Comparison of ENCODE assay signal across 9 cellular contexts in genomic region chr11:130601141-130601540, GRCh38.
DNase-seq lines count a peak whose midpoint lies in the region; ATAC-seq, FAIRE-seq and TF ChIP-seq lines count a peak whose summit lies in the region.
"Had no signal": no experiment of that assay in that cellular context is flagged by ENCODE, and none has a peak within 500 bp of the region (broad histone marks: within the 10 kb centered on the region; RNA-seq: fewer than 3 reads in every experiment).

No MANE protein-coding gene starts in this region.

- SMC1A ChIA-PET in GM12878 (lab: Charles Lee; ENCODE audit: uncharacterized antibody, unreplicated experiment): no interaction called here

- H3K9me3 Mint-ChIP-seq in activated CD8-positive, alpha-beta T cell treated with anti-CD3 and anti-CD28 coated beads, Interleukin-2, amount 10 ng/mL, durations not matched to agents 7 days and 5 days (ENCODE audit: insufficient read depth): no peaks in the 10 kb centered on the region

- no peak overlapping the region for H3K4me3 Mint-ChIP-seq in activated CD8-positive, alpha-beta T cell treated with anti-CD3 and anti-CD28 coated beads, Interleukin-2, amount 10 ng/mL, durations not matched to agents 7 days and 5 days

- H3K4me3 ChIP-seq in GM23248 (no peak overlapping the region), GM12878 (no peak overlapping the region), gastrocnemius medialis (no peak overlapping the region), PC-3 (ENCODE audit: low read length) (no peak overlapping the region)

- TF ChIP-seq EP300 in GM12878 (IDR thresholded peaks at IDR 0.05; ENCODE audit: borderline replicate concordance in 1 of 2, control insufficient read depth in 1 of 2, low read depth in 2 of 2, low read length in 2 of 2): no peak

- H3K4me2 ChIP-seq in GM23248 (ENCODE audit: unreplicated experiment) (no peak overlapping the region), GM12878 (ENCODE audit: control insufficient read depth, insufficient read depth) (no peak overlapping the region), PC-3 (ENCODE audit: low read length) (no peak overlapping the region)

- TF ChIP-seq POLR2A in GM12878 (IDR thresholded peaks at IDR 0.05; ENCODE audit: low read depth, low read length) (no peak), gastrocnemius medialis (IDR thresholded peaks at IDR 0.05) (no peak)

- 38 to 51% methylated on average over 8 of the region's 8 CpGs for WGBS in GM23248 (ENCODE audit: low coverage in 1 of 2, low lambda C conversion rate in 2 of 2, missing lambda C conversion rate in 2 of 2), 2 experiments
- 24% methylated on average over 8 of the region's 8 CpGs for WGBS in GM12878 (ENCODE audit: insufficient coverage, insufficient replicate concordance, low lambda C conversion rate, missing lambda C conversion rate)

- TF ChIP-seq CTCF in GM12878 (IDR thresholded peaks at IDR 0.05 in 2 of 3, conservative IDR thresholded peaks at IDR 0.05 in 1 of 3; ENCODE audit: control insufficient read depth in 2 of 3, extremely low read depth in 1 of 3, insufficient read depth in 1 of 3, low read depth in 3 of 3, low read length in 3 of 3) (no peak), gastrocnemius medialis (IDR thresholded peaks at IDR 0.05 in 4 of 5, conservative IDR thresholded peaks at IDR 0.05 in 1 of 5) (no peak), PC-3 (conservative IDR thresholded peaks at IDR 0.05; ENCODE audit: low read depth, low read length) (no peak)

- H3F3A ChIP-seq in GM23248 (ENCODE audit: insufficient read depth) (peaks cover 5% of the 10 kb centered on the region; the same call in 1 of the 2 replicates), PC-3 (ENCODE audit: low read length, unreplicated experiment) (no peaks in the 10 kb centered on the region)

- intact Hi-C loops in GM12878 (cut with micrococcal nuclease; ENCODE audit: unreplicated experiment) (no loop called here), gastrocnemius medialis (cut with DNase I; ENCODE audit: low total_unique reads) (no loop called here), PC-3 (cut with micrococcal nuclease) (no loop called here)

- H3K27ac Mint-ChIP-seq in activated CD8-positive, alpha-beta T cell treated with anti-CD3 and anti-CD28 coated beads, Interleukin-2, amount 10 ng/mL, durations not matched to agents 7 days and 5 days: no peak overlapping the region

- H3K9me3 ChIP-seq in GM23248 (ENCODE audit: low read depth) (no peaks in the 10 kb centered on the region), GM12878 (replicated peaks; ENCODE audit: control insufficient read depth, insufficient read depth, low read length) (no peaks in the 10 kb centered on the region), gastrocnemius medialis (no peaks in the 10 kb centered on the region), PC-3 (ENCODE audit: low read length) (no peaks in the 10 kb centered on the region)

- H3K4me1 ChIP-seq in GM23248 (ENCODE audit: insufficient read depth) (peaks cover 12% of the 10 kb centered on the region; the same call in 1 of the 2 replicates), GM12878 (ENCODE audit: control insufficient read depth, insufficient read depth, low read length) (no peaks in the 10 kb centered on the region), gastrocnemius medialis (peaks cover 0 to 4% of the 10 kb centered on the region in 2 donors), PC-3 (ENCODE audit: insufficient read depth, low read length) (peaks cover 2% of the 10 kb centered on the region)

- FAIRE-seq in GM12878 (lab: Jason Lieb, UNC): no peak

- no peaks in the 10 kb centered on the region for H3K27me3 ChIP-seq in GM23248 (replicated peaks; ENCODE audit: insufficient read depth)
- H3K27me3 ChIP-seq in GM12878 (replicated peaks in 1 of 2; ENCODE audit: control insufficient read depth in 2 of 2, insufficient read depth in 2 of 2, low read length in 1 of 2): no peaks in the 10 kb centered on the region
- H3K27me3 ChIP-seq in gastrocnemius medialis: no peaks in the 10 kb centered on the region
- no peaks in the 10 kb centered on the region for H3K27me3 ChIP-seq in PC-3 (ENCODE audit: low read length)

- no peaks in the 10 kb centered on the region for H3K9me2 ChIP-seq in GM23248 (ENCODE audit: insufficient read depth)
- H3K9me2 ChIP-seq in PC-3 (replicated peaks; ENCODE audit: low read length): no peaks in the 10 kb centered on the region

- no peaks in the 10 kb centered on the region for H3K4me1 Mint-ChIP-seq in activated CD8-positive, alpha-beta T cell treated with anti-CD3 and anti-CD28 coated beads, Interleukin-2, amount 10 ng/mL, durations not matched to agents 7 days and 5 days (ENCODE audit: low read depth)

- H3K36me3 Mint-ChIP-seq in activated CD8-positive, alpha-beta T cell treated with anti-CD3 and anti-CD28 coated beads, Interleukin-2, amount 10 ng/mL, durations not matched to agents 7 days and 5 days (ENCODE audit: low read depth): no peaks in the 10 kb centered on the region

- POLR2A ChIA-PET in GM12878 (lab: Charles Lee) (no interaction called here), PC-3 (lab: Charles Lee; ENCODE audit: unreplicated experiment) (no interaction called here)
- POLR2A ChIA-PET in activated CD8-positive, alpha-beta T cell treated with anti-CD3 and anti-CD28 coated beads, Interleukin-2, amount 10 ng/mL, durations not matched to agents 7 days and 5 days (lab: Charles Lee): no interaction called here

- H3K79me2 ChIP-seq in GM23248 (ENCODE audit: insufficient read depth) (no peaks in the 10 kb centered on the region), GM12878 (ENCODE audit: control insufficient read depth, insufficient read depth, low read length) (no peaks in the 10 kb centered on the region), PC-3 (ENCODE audit: low read length) (no peaks in the 10 kb centered on the region)

- H3K9ac ChIP-seq in GM23248: no peak overlapping the region
- H3K9ac ChIP-seq in GM12878 (ENCODE audit: control insufficient read depth, insufficient read depth, low read length): no peak overlapping the region
- H3K9ac ChIP-seq in PC-3 (ENCODE audit: low read length): no peak overlapping the region

- ATAC-seq in GM12878: peak; percentile 61
- ATAC-seq in gastrocnemius medialis: peak; percentile 71
- ATAC-seq in GM21529 (IDR thresholded peaks at IDR 0.05; ENCODE audit: unreplicated experiment): no peak
- ATAC-seq in PC-3: no peak
- no peak for ATAC-seq in activated CD8-positive, alpha-beta T cell treated with anti-CD3 and anti-CD28 coated beads, Interleukin-2, amount 10 ng/mL, durations not matched to agents 7 days and 5 days

- H4K20me1 ChIP-seq in GM23248 (ENCODE audit: insufficient read depth) (no peaks in the 10 kb centered on the region), GM12878 (ENCODE audit: control insufficient read depth, insufficient read depth) (no peaks in the 10 kb centered on the region), PC-3 (ENCODE audit: low read length) (no peaks in the 10 kb centered on the region)

- H3K36me3 ChIP-seq in GM23248 (ENCODE audit: low read depth) (no peaks in the 10 kb centered on the region), GM12878 (ENCODE audit: control insufficient read depth in 2 of 2, insufficient read depth in 2 of 2, low read length in 1 of 2) (no peaks in the 10 kb centered on the region), gastrocnemius medialis (no peaks in the 10 kb centered on the region), PC-3 (ENCODE audit: low read depth, low read length) (no peaks in the 10 kb centered on the region)

- TF ChIP-seq RAD21 in GM12878 (IDR thresholded peaks at IDR 0.05; ENCODE audit: insufficient read depth, low read depth, low read length): no peak

- in situ Hi-C loops in GM23248 (cut with MboI) (no loop called here), GM12878 (cut with MboI) (no loop called here), gastrocnemius medialis (cut with MboI; ENCODE audit: low sequenced_read_pairs in 4 of 4) (no loop called here)

- BruUV-seq in GM12878 (replicated peaks; lab: Mats Ljungman, UMichigan): no TSS peak
- BruUV-seq in PC-3 (replicated peaks; lab: Mats Ljungman, UMichigan): no TSS peak

- DNase-seq in GM23248 (peak; percentile 64), GM12878 (ENCODE audit: low read depth, low spot score) (no peak), iPS-NIHi7 (ENCODE audit: extremely low spot score) (peak; percentile 81), gastrocnemius medialis (peak; percentile 60 to 76), DMS79 treated with DMSO at 0.1 percent for 48 hours (lab: John Stamatoyannopoulos, UW) (no peak), PC-3 (no peak)
- DNase-seq in activated CD8-positive, alpha-beta T cell treated with anti-CD3 and anti-CD28 coated beads, Interleukin-2, amount 10 ng/mL, durations not matched to agents 7 days and 5 days: no peak
- DNase-seq: NCI-H446 had no signal

- RAD21 ChIA-PET in GM12878 (lab: Charles Lee; ENCODE audit: unreplicated experiment): no interaction called here

- H3K27ac ChIP-seq in GM23248 (no peak overlapping the region), GM12878 (ENCODE audit: control insufficient read depth, insufficient read depth) (no peak overlapping the region), gastrocnemius medialis (peak overlapping the region in 3 of 4 donors; percentile 17 to 43 (median 41)), PC-3 (ENCODE audit: low read length) (no peak overlapping the region)

- H2AFZ ChIP-seq in GM23248 (peak overlapping the region; percentile 38; the same call in 1 of the 2 replicates), GM12878 (ENCODE audit: control insufficient read depth, low read depth, low read length) (no peak overlapping the region), PC-3 (ENCODE audit: low read length) (no peak overlapping the region)

- CTCF ChIA-PET in GM12878 (lab: Yijun Ruan, JAX): no interaction called here
- CTCF ChIA-PET in PC-3 (lab: Charles Lee): no interaction called here
- CTCF ChIA-PET in activated CD8-positive, alpha-beta T cell treated with anti-CD3 and anti-CD28 coated beads, Interleukin-2, amount 10 ng/mL, durations not matched to agents 7 days and 5 days (lab: Charles Lee): no interaction called here

- no peaks in the 10 kb centered on the region for H3K27me3 Mint-ChIP-seq in activated CD8-positive, alpha-beta T cell treated with anti-CD3 and anti-CD28 coated beads, Interleukin-2, amount 10 ng/mL, durations not matched to agents 7 days and 5 days (ENCODE audit: low read depth)

Comparison
In these comparisons a context has a peak if more than half of its experiments do, and no peak if none do; other contexts are left out.
1. DNase-seq: peak in GM23248 (single experiment), iPS-NIHi7 (single experiment) and gastrocnemius medialis (2 of 2); none in GM12878 (single experiment), DMS79 treated with DMSO at 0.1 percent for 48 hours (single experiment), PC-3 (single experiment) and activated CD8-positive, alpha-beta T cell treated with anti-CD3 and anti-CD28 coated beads, Interleukin-2, amount 10 ng/mL, durations not matched to agents 7 days and 5 days (single experiment).
2. H3K27ac ChIP-seq: peak in gastrocnemius medialis (3 of 4); none in GM23248 (single experiment), GM12878 (single experiment) and PC-3 (single experiment).
3. ATAC-seq: peak in GM12878 (single experiment) and gastrocnemius medialis (2 of 2); none in GM21529 (single experiment), PC-3 (single experiment) and activated CD8-positive, alpha-beta T cell treated with anti-CD3 and anti-CD28 coated beads, Interleukin-2, amount 10 ng/mL, durations not matched to agents 7 days and 5 days (single experiment).